9 cellular contexts compared by ENCODE assay signal in the genomic region with DNA sequence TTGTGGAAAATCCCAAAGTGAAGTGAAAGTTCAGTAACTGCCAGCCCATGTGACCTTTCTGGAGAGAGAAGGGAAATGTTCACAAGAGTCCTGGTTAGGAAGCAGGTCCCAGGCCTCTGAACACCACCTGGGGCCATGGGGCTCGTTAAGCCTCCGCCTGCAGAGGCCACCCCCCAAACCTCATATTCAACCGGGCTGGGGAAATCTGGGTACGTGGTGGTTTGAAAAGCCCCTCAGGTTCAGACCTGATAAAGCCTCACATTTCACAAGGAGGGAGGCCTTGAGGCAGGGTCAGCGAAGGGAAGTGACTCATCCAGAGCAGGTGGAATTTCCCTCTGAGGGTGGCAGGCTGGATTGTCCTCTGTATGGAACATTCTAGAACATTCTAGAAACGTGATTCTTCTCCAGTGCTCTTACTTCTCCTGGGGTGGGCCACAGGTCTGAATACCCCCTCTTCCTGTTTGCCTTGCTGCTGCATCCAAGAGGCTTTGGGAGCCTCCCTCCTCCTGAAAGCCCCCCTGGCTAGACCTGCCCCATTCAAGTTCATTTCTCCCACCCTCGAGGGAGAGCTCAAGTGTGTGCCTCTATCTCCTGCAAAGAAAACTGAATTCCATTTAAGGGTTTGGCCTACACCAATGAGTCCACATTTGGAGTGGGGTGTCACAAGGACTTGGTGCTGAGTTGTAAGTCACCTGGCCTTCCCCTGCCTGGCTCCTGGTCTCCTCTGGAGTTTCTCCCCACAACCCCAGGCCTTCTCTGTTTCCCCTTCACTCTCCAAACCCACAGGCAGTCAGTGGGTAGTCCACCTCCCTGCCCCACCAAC. TPM values are rescaled to one million over a fixed set of nuclear protein-coding genes. Genes with fewer than 3 reads are reported as not detected.
DNase-seq lines count a peak whose midpoint lies in the region; ATAC-seq, FAIRE-seq and TF ChIP-seq lines count a peak whose summit lies in the region.
"Had no signal": no experiment of that assay in that cellular context is flagged by ENCODE, and none has a peak within 500 bp of the region (broad histone marks: within the 10 kb centered on the region; RNA-seq: fewer than 3 reads in every experiment).

No MANE protein-coding gene starts in this region.

- H3K27ac ChIP-seq in mammary epithelial cell (ENCODE audit: insufficient read depth, low read depth, low read length): no peak overlapping the region
- H3K27ac ChIP-seq in smooth muscle cell (ENCODE audit: low read depth): peak overlapping the region; percentile 35
- H3K27ac ChIP-seq in tibial artery: no peak overlapping the region

- H3K36me3 Mint-ChIP-seq in Caco-2 (ENCODE audit: insufficient read depth, unreplicated experiment): no peaks in the 10 kb centered on the region

- no peak overlapping the region for H3K4me2 ChIP-seq in mammary epithelial cell (ENCODE audit: insufficient read depth, low read depth, low read length)
- no peak overlapping the region for H3K4me2 ChIP-seq in smooth muscle cell

- no peaks in the 10 kb centered on the region for H3K36me3 ChIP-seq in mammary epithelial cell (ENCODE audit: insufficient read depth, low read length)
- no peaks in the 10 kb centered on the region for H3K36me3 ChIP-seq in smooth muscle cell (ENCODE audit: low read depth)
- no peaks in the 10 kb centered on the region for H3K36me3 ChIP-seq in tibial artery
- no peaks in the 10 kb centered on the region for H3K36me3 ChIP-seq in Caco-2 (ENCODE audit: control insufficient read depth, insufficient read depth, low read length)

- H3K9me3 ChIP-seq in mammary epithelial cell (replicated peaks; ENCODE audit: insufficient read depth, low read length) (no peaks in the 10 kb centered on the region), smooth muscle cell (replicated peaks; ENCODE audit: low read depth) (no peaks in the 10 kb centered on the region), tibial artery (no peaks in the 10 kb centered on the region), Caco-2 (no peaks in the 10 kb centered on the region)

- FAIRE-seq in RCC 7860 (lab: Jason Lieb, UNC): no peak

- intact Hi-C loops in mammary epithelial cell (cut with micrococcal nuclease): loop anchor here (5.0 to 10.0 kb wide), 2 partner anchors 477 to 586 kb away; a partner anchor contains a TSS
- intact Hi-C loops in tibial artery (cut with DNase I; ENCODE audit: low total_unique reads): no loop called here
- intact Hi-C loops in Caco-2 (cut with micrococcal nuclease; ENCODE audit: unreplicated experiment): no loop called here

- dilution Hi-C loops in mammary epithelial cell (cut with HindIII; ENCODE audit: low sequenced_read_pairs): no loop called here

- POLR2A ChIA-PET in Caco-2 (lab: Charles Lee): interaction anchor here (0.6 kb wide), 1 partner anchor 89 kb away, joined by 3 read pairs; no protein-coding TSS in a partner anchor

- H3K4me1 ChIP-seq in mammary epithelial cell (ENCODE audit: insufficient read depth, low read length): peaks cover 10% of the 10 kb centered on the region
- H3K4me1 ChIP-seq in smooth muscle cell (ENCODE audit: low read depth): peaks cover 28% of the 10 kb centered on the region
- peaks cover 0 to 6% (median 4%) of the 10 kb centered on the region in 4 donors for H3K4me1 ChIP-seq in tibial artery
- peaks cover 52% of the 10 kb centered on the region for H3K4me1 ChIP-seq in Caco-2

- H3K27me3 Mint-ChIP-seq in Caco-2 (ENCODE audit: insufficient read depth, unreplicated experiment): no peaks in the 10 kb centered on the region

- BruUV-seq in mammary epithelial cell (replicated peaks; lab: Mats Ljungman, UMichigan) (no TSS peak), Caco-2 (replicated peaks; lab: Mats Ljungman, UMichigan) (no TSS peak)

- in situ Hi-C loops in mammary epithelial cell (cut with MboI; ENCODE audit: low sequenced_read_pairs in 2 of 2): no loop called here

- no peaks in the 10 kb centered on the region for H3K9me3 Mint-ChIP-seq in Caco-2 (ENCODE audit: unreplicated experiment)

- H2AFZ ChIP-seq in mammary epithelial cell (ENCODE audit: low read depth, low read length) (peak overlapping the region; percentile 83), smooth muscle cell (ENCODE audit: low read depth) (no peak overlapping the region)

- TF ChIP-seq CTCF in mammary epithelial cell (conservative IDR thresholded peaks at IDR 0.05 in 1 of 2, IDR thresholded peaks at IDR 0.05 in 1 of 2; ENCODE audit: extremely low read depth in 1 of 2, insufficient read depth in 1 of 2, low read depth in 1 of 2, low read length in 2 of 2): no peak
- no peak for TF ChIP-seq CTCF in smooth muscle cell (IDR thresholded peaks at IDR 0.05; ENCODE audit: borderline replicate concordance, insufficient read depth, poor library complexity, severe bottlenecking)
- no peak for TF ChIP-seq CTCF in tibial artery (IDR thresholded peaks at IDR 0.05)
- peak in 1 of 2 experiments; percentile 4 for TF ChIP-seq CTCF in Caco-2 (IDR thresholded peaks at IDR 0.05; ENCODE audit: insufficient read depth in 1 of 2, low read depth in 1 of 2, low read length in 1 of 2, severe bottlenecking in 1 of 2, unreplicated experiment in 1 of 2)

- H3K9ac ChIP-seq in mammary epithelial cell (ENCODE audit: insufficient read depth, low read length) (no peak overlapping the region), smooth muscle cell (ENCODE audit: low read depth) (no peak overlapping the region)

- CTCF ChIA-PET in mammary epithelial cell (lab: Charles Lee; ENCODE audit: low non-redundant PET): interaction anchor here (0.7 to 2.0 kb wide), 5 partner anchors 128 to 473 kb away, joined by 3 to 35 read pairs (median 3); no protein-coding TSS in a partner anchor
- CTCF ChIA-PET in Caco-2 (lab: Charles Lee): interaction anchor here (0.6 to 6.4 kb wide), 43 partner anchors 10 to 392 kb away, joined by 3 to 122 read pairs (median 4); a partner anchor contains a TSS

- peaks cover 9% of the 10 kb centered on the region for H3F3A ChIP-seq in smooth muscle cell (ENCODE audit: low read depth)

- H4K20me1 ChIP-seq in mammary epithelial cell (ENCODE audit: insufficient read depth, low read length): no peaks in the 10 kb centered on the region
- H4K20me1 ChIP-seq in smooth muscle cell (ENCODE audit: low read depth): no peaks in the 10 kb centered on the region

- peak; percentile 43 for DNase-seq in RCC 7860 (ENCODE audit: low spot score)
- peak; percentile 71 for DNase-seq in mammary epithelial cell
- no peak for DNase-seq in smooth muscle cell (lab: John Stamatoyannopoulos, UW; ENCODE audit: unreplicated experiment)
- DNase-seq in LoVo (ENCODE audit: low spot score): no peak
- DNase-seq in tibial artery: no peak
- DNase-seq in Caco-2: no peak
- DNase-seq in ureter (ENCODE audit: low spot score): no peak

- H3K79me2 ChIP-seq in mammary epithelial cell (ENCODE audit: insufficient read depth, low read length) (no peaks in the 10 kb centered on the region), smooth muscle cell (ENCODE audit: low read depth) (no peaks in the 10 kb centered on the region)

- H3K4me3 Mint-ChIP-seq in Caco-2 (ENCODE audit: unreplicated experiment): no peak overlapping the region

- WGBS in mammary epithelial cell (ENCODE audit: low coverage, missing lambda C conversion rate): 59% methylated on average over 5 of the region's 7 CpGs
- 57% methylated on average over 7 of the region's 7 CpGs for WGBS in smooth muscle cell (ENCODE audit: low lambda C conversion rate)

- peaks cover 21% of the 10 kb centered on the region for H3K4me1 Mint-ChIP-seq in Caco-2 (ENCODE audit: low read depth, unreplicated experiment)

- no peak overlapping the region for H3K4me3 ChIP-seq in mammary epithelial cell (replicated peaks in 1 of 3; ENCODE audit: insufficient read depth in 1 of 3, low read depth in 2 of 3, low read length in 3 of 3)
- H3K4me3 ChIP-seq in smooth muscle cell: no peak overlapping the region
- H3K4me3 ChIP-seq in tibial artery: no peak overlapping the region
- H3K4me3 ChIP-seq in Caco-2 (ENCODE audit: low read depth, low read length): no peak overlapping the region

- H3K27me3 ChIP-seq in mammary epithelial cell (ENCODE audit: insufficient read depth, low read length) (no peaks in the 10 kb centered on the region), smooth muscle cell (ENCODE audit: low read depth) (no peaks in the 10 kb centered on the region), tibial artery (peaks cover 0 to 25% of the 10 kb centered on the region in 2 donors), Caco-2 (replicated peaks; ENCODE audit: control insufficient read depth, insufficient read depth, low read length) (no peaks in the 10 kb centered on the region)

- peak; percentile 17 for ATAC-seq in GM21381 (IDR thresholded peaks at IDR 0.05; ENCODE audit: unreplicated experiment)

- H3K27ac Mint-ChIP-seq in Caco-2 (ENCODE audit: unreplicated experiment): no peak overlapping the region

RNA-seq across cellular contexts. Expression of a gene that starts 6.3 kb away (rescaled TPM):
- total RNA-seq in mammary epithelial cell (not detected), smooth muscle cell (0.40 TPM in 1 of 2 replicates, not detected in the other), Caco-2 (2022) (0.48 TPM in 1 of 2 replicates, not detected in the other), ureter (1.6 TPM)
- polyA plus RNA-seq in mammary epithelial cell (0.11 TPM), smooth muscle cell (1.00 and 2.3 TPM in 2 replicates)
- polyA minus RNA-seq in mammary epithelial cell: not detected
- total RNA-seq: myocyte had no signal

RNA-seq across cellular contexts. Expression of a gene that starts 21.2 kb away (rescaled TPM):
- total RNA-seq in mammary epithelial cell (not detected), smooth muscle cell (0.04 and 0.22 TPM in 2 replicates), Caco-2 (2022) (not detected in 2 replicates), ureter (0.81 TPM)
- polyA plus RNA-seq in mammary epithelial cell (0.01 TPM), smooth muscle cell (0.37 TPM in 1 of 2 replicates, not detected in the other)
- not detected for polyA minus RNA-seq in mammary epithelial cell
- total RNA-seq: myocyte had no signal

RNA-seq across cellular contexts. Expression of a gene that starts 58.2 kb away (rescaled TPM):
- under 1 TPM in 1 of 2 donors, not detected in 1; 0.21 TPM for total RNA-seq in mammary epithelial cell
- polyA plus RNA-seq in mammary epithelial cell: 0.35 TPM
- polyA minus RNA-seq in mammary epithelial cell: not detected
- total RNA-seq in smooth muscle cell: 24.6 and 27.7 TPM in 2 replicates
- 50.1 and 84.5 TPM in 2 replicates for polyA plus RNA-seq in smooth muscle cell
- 0.86 and 1.0 TPM in 2 replicates for total RNA-seq in Caco-2 (2022)
- 41.8 TPM for total RNA-seq in ureter

Comparison
In these comparisons a context has a peak if more than half of its experiments do, and no peak if none do; other contexts are left out.
1. DNase-seq: peak in RCC 7860 (single experiment) and mammary epithelial cell (single experiment); none in smooth muscle cell (single experiment), LoVo (single experiment), tibial artery (0 of 2), Caco-2 (0 of 2) and ureter (single experiment).
2. RNA of a gene that starts 58.2 kb away (total RNA-seq): 41.8 TPM in ureter (single experiment) and 24.6 to 27.7 TPM in smooth muscle cell; 0.86 to 1.0 TPM in Caco-2 and 0.21 TPM in mammary epithelial cell; every median in the first group is over 10 times any median in the second.